ENCODE assay signal across 1 cellular context in the genomic region with DNA sequence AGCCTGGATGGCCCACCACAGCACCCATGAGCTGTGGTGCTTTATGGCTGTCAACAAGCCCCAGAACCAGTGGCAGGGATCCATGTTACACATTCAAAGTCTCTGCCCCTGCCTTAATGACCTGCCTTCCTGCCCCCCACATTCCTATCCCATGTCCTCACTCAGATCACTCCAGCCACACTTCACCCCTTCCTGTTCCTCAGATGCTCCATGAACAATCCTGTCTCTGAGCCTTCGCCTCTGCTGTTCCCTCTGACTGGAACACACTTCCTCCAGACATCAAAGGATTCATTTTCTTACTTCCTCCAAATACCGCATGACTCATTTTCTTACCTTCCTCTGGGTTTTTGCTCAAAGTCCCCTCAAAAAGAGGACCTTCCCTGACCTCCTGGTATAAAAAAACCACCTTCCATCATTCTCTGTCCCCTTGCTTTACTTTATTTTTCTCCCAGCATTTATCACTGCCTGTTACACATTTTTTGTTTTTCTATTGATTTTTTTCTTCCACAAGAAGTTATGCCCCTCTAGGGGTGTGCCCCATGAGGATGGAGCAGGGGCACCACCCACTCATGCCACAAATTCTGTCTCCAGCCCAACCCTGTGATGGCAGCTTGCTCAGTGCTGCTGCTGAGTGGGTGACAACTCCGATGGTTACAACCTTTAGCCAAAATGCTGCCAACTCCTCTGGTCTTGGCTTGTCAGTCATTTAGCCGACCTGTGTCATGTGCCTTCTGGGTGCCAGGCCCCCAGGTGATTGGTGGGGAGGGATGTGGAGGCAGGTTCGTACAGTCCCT.
TF ChIP-seq lines count a peak whose summit lies in the region.

No MANE protein-coding gene starts in this region.

TF ChIP-seq in HCT116, 20 proteins besides CTCF, POLR2A, EP300 and RAD21 (continued from another document):
- TF ChIP-seq, protein P1, sequence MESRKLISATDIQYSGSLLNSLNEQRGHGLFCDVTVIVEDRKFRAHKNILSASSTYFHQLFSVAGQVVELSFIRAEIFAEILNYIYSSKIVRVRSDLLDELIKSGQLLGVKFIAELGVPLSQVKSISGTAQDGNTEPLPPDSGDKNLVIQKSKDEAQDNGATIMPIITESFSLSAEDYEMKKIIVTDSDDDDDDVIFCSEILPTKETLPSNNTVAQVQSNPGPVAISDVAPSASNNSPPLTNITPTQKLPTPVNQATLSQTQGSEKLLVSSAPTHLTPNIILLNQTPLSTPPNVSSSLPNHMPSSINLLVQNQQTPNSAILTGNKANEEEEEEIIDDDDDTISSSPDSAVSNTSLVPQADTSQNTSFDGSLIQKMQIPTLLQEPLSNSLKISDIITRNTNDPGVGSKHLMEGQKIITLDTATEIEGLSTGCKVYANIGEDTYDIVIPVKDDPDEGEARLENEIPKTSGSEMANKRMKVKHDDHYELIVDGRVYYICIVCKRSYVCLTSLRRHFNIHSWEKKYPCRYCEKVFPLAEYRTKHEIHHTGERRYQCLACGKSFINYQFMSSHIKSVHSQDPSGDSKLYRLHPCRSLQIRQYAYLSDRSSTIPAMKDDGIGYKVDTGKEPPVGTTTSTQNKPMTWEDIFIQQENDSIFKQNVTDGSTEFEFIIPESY (IDR thresholded peaks at IDR 0.05; ENCODE audit: extremely low read depth, insufficient replicate concordance, low read length) = no peak
- no peak for TF ChIP-seq CEBPB (IDR thresholded peaks at IDR 0.05; ENCODE audit: low read depth)
- no peak for TF ChIP-seq EZH2phosphoT487 (IDR thresholded peaks at IDR 0.05; ENCODE audit: borderline replicate concordance)
- TF ChIP-seq SIN3A (IDR thresholded peaks at IDR 0.05; ENCODE audit: low read depth) = no peak
- TF ChIP-seq, protein P2, sequence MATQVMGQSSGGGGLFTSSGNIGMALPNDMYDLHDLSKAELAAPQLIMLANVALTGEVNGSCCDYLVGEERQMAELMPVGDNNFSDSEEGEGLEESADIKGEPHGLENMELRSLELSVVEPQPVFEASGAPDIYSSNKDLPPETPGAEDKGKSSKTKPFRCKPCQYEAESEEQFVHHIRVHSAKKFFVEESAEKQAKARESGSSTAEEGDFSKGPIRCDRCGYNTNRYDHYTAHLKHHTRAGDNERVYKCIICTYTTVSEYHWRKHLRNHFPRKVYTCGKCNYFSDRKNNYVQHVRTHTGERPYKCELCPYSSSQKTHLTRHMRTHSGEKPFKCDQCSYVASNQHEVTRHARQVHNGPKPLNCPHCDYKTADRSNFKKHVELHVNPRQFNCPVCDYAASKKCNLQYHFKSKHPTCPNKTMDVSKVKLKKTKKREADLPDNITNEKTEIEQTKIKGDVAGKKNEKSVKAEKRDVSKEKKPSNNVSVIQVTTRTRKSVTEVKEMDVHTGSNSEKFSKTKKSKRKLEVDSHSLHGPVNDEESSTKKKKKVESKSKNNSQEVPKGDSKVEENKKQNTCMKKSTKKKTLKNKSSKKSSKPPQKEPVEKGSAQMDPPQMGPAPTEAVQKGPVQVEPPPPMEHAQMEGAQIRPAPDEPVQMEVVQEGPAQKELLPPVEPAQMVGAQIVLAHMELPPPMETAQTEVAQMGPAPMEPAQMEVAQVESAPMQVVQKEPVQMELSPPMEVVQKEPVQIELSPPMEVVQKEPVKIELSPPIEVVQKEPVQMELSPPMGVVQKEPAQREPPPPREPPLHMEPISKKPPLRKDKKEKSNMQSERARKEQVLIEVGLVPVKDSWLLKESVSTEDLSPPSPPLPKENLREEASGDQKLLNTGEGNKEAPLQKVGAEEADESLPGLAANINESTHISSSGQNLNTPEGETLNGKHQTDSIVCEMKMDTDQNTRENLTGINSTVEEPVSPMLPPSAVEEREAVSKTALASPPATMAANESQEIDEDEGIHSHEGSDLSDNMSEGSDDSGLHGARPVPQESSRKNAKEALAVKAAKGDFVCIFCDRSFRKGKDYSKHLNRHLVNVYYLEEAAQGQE (IDR thresholded peaks at IDR 0.05; ENCODE audit: low read depth) = no peak
- no peak for TF ChIP-seq POLR2AphosphoS5 (IDR thresholded peaks at IDR 0.05; ENCODE audit: low read depth, low read length)
- TF ChIP-seq SP1 (IDR thresholded peaks at IDR 0.05; ENCODE audit: low read depth) = no peak
- TF ChIP-seq YY1 (IDR thresholded peaks at IDR 0.05; ENCODE audit: extremely low read depth, insufficient replicate concordance, low read depth, low read length) = no peak
- no peak for TF ChIP-seq EGR1 (IDR thresholded peaks at IDR 0.05; ENCODE audit: low read depth)
- 0 out of 2 replicates have a peak, but pooled peaks have one; percentile 11 for TF ChIP-seq FOSL1 (IDR thresholded peaks at IDR 0.05; ENCODE audit: low read depth)
- TF ChIP-seq TCF7L2 (IDR thresholded peaks at IDR 0.05; ENCODE audit: borderline replicate concordance, extremely low read depth, insufficient read depth, insufficient read length) = peak; percentile 75
- TF ChIP-seq ZFX (IDR thresholded peaks at IDR 0.05) = no peak
- no peak for TF ChIP-seq ZNF274 (IDR thresholded peaks at IDR 0.05; ENCODE audit: low read depth, low read length)
- no peak for TF ChIP-seq EZH2 (IDR thresholded peaks at IDR 0.05)
- TF ChIP-seq SRF (IDR thresholded peaks at IDR 0.05; ENCODE audit: low read depth) = no peak
- TF ChIP-seq ELF1 (IDR thresholded peaks at IDR 0.05; ENCODE audit: borderline replicate concordance, low read depth) = no peak
- TF ChIP-seq, protein P3, sequence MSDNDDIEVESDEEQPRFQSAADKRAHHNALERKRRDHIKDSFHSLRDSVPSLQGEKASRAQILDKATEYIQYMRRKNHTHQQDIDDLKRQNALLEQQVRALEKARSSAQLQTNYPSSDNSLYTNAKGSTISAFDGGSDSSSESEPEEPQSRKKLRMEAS (IDR thresholded peaks at IDR 0.05) = no peak
- 0 out of 2 replicates have a peak, but pooled peaks have one; percentile 23 for TF ChIP-seq CBX3 (IDR thresholded peaks at IDR 0.05; ENCODE audit: low read depth)
